ENCODE assay signal across 20 cellular contexts in genomic region chr5:2508514-2508913, GRCh38.
DNase-seq lines count a peak whose midpoint lies in the region; ATAC-seq and TF ChIP-seq lines count a peak whose summit lies in the region.
"Had no signal": no experiment of that assay in that cellular context is flagged by ENCODE, and none has a peak within 500 bp of the region (broad histone marks: within the 10 kb centered on the region; RNA-seq: fewer than 3 reads in every experiment).

No MANE protein-coding gene starts in this region.

- no peaks in the 10 kb centered on the region for H3K27me3 ChIP-seq in esophagus muscularis mucosa
- H3K27me3 ChIP-seq: BLaER1 treated with 17β-estradiol and CSF1 and Interleukin-3, amounts not matched to agents 10 nM and 100 nM had no signal

- no peak overlapping the region for H3K27ac ChIP-seq in esophagus muscularis mucosa (replicated peaks in 1 of 4)
- H3K27ac ChIP-seq: A549; BLaER1 treated with 17β-estradiol and CSF1 and Interleukin-3, amounts not matched to agents 10 nM and 100 nM; C4-2B had no signal

- no peak for TF ChIP-seq POLR2A in esophagus muscularis mucosa (IDR thresholded peaks at IDR 0.05; ENCODE audit: low read depth)

- no peak for TF ChIP-seq CTCF in chondrocyte (IDR thresholded peaks at IDR 0.05)
- TF ChIP-seq CTCF in esophagus muscularis mucosa (IDR thresholded peaks at IDR 0.05) = no peak

- WGBS in esophagus muscularis mucosa = 80% methylated on average over 11 of the region's 12 CpGs

- DNase-seq in 8988T (peak; percentile 9), chondrocyte (ENCODE audit: low spot score) (peak; percentile 74), esophagus muscularis mucosa (ENCODE audit: extremely low spot score) (peak; percentile 86), left kidney (ENCODE audit: low read depth, low spot score) (peak; percentile 41), NCI-H1417 treated with DMSO at 0.1 percent for 48 hours (lab: John Stamatoyannopoulos, UW) (no peak)
- no peak for DNase-seq in activated CD8-positive, alpha-beta memory T cell treated with anti-CD3 and anti-CD28 coated beads, Interleukin-2, amount 50 U/mL, for 48 hours
- DNase-seq: AML-193; Caco-2; Calu3; CD4-positive, alpha-beta T cell; CD8-positive, alpha-beta T cell; DMS79 treated with DMSO at 0.1 percent for 48 hours; GF-D8 had no signal

- H3K9me3 ChIP-seq in esophagus muscularis mucosa = no peaks in the 10 kb centered on the region
- H3K9me3 ChIP-seq: A549, Caco-2 had no signal

- H3K27ac Mint-ChIP-seq in chondrocyte (ENCODE audit: unreplicated experiment) = no peak overlapping the region
- H3K27ac Mint-ChIP-seq: B cell; CD4-positive, alpha-beta T cell; CD8-positive, alpha-beta T cell had no signal

- peaks cover 22% of the 10 kb centered on the region for H3K9me3 Mint-ChIP-seq in chondrocyte (ENCODE audit: low read depth)
- H3K9me3 Mint-ChIP-seq: CD4-positive, alpha-beta T cell had no signal

- TF ChIP-seq EP300 in esophagus muscularis mucosa (IDR thresholded peaks at IDR 0.05) = no peak

- ATAC-seq in GM21717 (IDR thresholded peaks at IDR 0.05; ENCODE audit: unreplicated experiment) (no peak), GM18873 (IDR thresholded peaks at IDR 0.05; ENCODE audit: low FRiP score, unreplicated experiment) (no peak)
- ATAC-seq: A549; CD8-positive, alpha-beta T cell; GM12878 had no signal

- intact Hi-C loops in esophagus muscularis mucosa (cut with DNase I) = no loop called here

- no peak overlapping the region for H3K4me3 ChIP-seq in esophagus muscularis mucosa
- H3K4me3 ChIP-seq: A549; BLaER1 treated with 17β-estradiol and CSF1 and Interleukin-3, amounts not matched to agents 10 nM and 100 nM; GM12878 had no signal

- no peaks in the 10 kb centered on the region for H3K36me3 Mint-ChIP-seq in chondrocyte (ENCODE audit: low read depth)
- H3K36me3 Mint-ChIP-seq: CD8-positive, alpha-beta T cell had no signal

- H3K36me3 ChIP-seq in esophagus muscularis mucosa = no peaks in the 10 kb centered on the region
- H3K36me3 ChIP-seq: BLaER1 treated with 17β-estradiol and CSF1 and Interleukin-3, amounts not matched to agents 10 nM and 100 nM had no signal

- H3K4me1 ChIP-seq in esophagus muscularis mucosa = no peaks in the 10 kb centered on the region
- H3K4me1 ChIP-seq: A549, Caco-2 had no signal

- H3K4me3 Mint-ChIP-seq in chondrocyte (ENCODE audit: unreplicated experiment) = no peak overlapping the region
- H3K4me3 Mint-ChIP-seq: B cell; CD4-positive, alpha-beta T cell; CD8-positive, alpha-beta T cell had no signal

- no peaks in the 10 kb centered on the region for H3K4me1 Mint-ChIP-seq in chondrocyte (ENCODE audit: low read depth)
- H3K4me1 Mint-ChIP-seq: B cell had no signal

- H3K27me3 Mint-ChIP-seq in chondrocyte (ENCODE audit: low read depth) = no peaks in the 10 kb centered on the region
- H3K27me3 Mint-ChIP-seq: B cell; CD4-positive, alpha-beta T cell had no signal

Comparison
In these comparisons a context has a peak if more than half of its experiments do, and no peak if none do; other contexts are left out.
1. DNase-seq: peak in 8988T (single experiment), chondrocyte (single experiment), esophagus muscularis mucosa (single experiment) and left kidney (single experiment); none in NCI-H1417 treated with DMSO at 0.1 percent for 48 hours (single experiment) and activated CD8-positive, alpha-beta memory T cell treated with anti-CD3 and anti-CD28 coated beads, Interleukin-2, amount 50 U/mL, for 48 hours (single experiment).